ENCODE assay signal across 1 cellular context in the genomic region with DNA sequence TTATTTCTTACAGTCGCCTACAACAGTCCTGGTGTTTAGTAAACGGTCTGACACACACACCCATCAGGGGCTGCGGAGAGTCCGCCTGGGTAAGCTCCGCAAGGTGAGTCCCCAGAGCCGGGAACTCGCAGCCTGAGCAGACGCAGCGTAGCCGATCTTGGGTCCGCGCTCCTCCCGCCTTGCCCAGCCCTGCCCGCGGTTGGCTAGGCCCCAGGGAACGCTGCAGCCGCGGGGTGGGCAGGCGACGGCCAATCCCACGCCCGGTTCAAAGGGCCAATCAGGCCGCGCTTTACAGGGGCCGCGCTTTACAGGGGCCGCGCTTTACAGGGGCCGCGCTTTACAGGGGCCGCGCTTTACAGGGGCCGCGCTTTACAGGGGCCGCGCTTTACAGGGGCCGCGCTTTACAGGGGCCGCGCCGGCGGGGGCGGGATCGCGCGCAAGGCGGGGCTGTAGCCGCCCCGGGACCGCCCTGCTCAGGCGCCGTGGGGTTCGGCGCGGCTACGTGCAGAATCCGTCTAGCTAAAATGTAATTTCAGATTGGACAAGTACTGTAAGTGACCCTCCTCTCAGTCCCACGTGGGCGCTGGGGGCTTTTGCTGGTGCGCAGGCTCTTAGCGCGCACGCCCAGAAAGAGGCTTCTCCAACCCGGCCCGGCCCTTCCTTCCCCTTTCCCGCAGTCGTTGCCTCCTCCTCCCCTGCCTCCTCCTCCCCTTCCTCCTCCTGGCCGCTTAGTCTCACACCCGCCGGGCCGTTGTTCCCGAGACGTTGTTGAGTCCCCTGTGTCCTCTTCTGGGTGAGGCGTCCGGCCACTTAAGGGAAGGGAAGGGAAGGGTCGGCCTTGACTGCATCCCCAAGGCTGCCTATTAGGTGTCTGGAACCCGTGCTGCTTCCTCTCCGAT.
TF ChIP-seq lines count a peak whose summit lies in the region.

A gene with protein sequence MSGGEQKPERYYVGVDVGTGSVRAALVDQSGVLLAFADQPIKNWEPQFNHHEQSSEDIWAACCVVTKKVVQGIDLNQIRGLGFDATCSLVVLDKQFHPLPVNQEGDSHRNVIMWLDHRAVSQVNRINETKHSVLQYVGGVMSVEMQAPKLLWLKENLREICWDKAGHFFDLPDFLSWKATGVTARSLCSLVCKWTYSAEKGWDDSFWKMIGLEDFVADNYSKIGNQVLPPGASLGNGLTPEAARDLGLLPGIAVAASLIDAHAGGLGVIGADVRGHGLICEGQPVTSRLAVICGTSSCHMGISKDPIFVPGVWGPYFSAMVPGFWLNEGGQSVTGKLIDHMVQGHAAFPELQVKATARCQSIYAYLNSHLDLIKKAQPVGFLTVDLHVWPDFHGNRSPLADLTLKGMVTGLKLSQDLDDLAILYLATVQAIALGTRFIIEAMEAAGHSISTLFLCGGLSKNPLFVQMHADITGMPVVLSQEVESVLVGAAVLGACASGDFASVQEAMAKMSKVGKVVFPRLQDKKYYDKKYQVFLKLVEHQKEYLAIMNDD (plus strand): TSS at position 737 of the 899 bp plus-strand sequence. CDS start 24,456 bp downstream, outside the sequence.

TF ChIP-seq in HepG2, 621 proteins besides CTCF, POLR2A, EP300 and RAD21 (continued from another document and continues in another):
- TF ChIP-seq ZFP90 (CRISPR knock-in tag; IDR thresholded peaks at IDR 0.05; ENCODE audit: borderline replicate concordance) = peak; percentile 26; the same call in 1 of the 2 replicates
- TF ChIP-seq NFE2L2 (IDR thresholded peaks at IDR 0.05; ENCODE audit: low read length) = no peak
- TF ChIP-seq SNAPC2 (CRISPR knock-in tag; IDR thresholded peaks at IDR 0.05) = no peak
- no peak for TF ChIP-seq ISX (CRISPR knock-in tag; conservative IDR thresholded peaks at IDR 0.05)
- TF ChIP-seq MTF2 (CRISPR knock-in tag; IDR thresholded peaks at IDR 0.05; ENCODE audit: borderline replicate concordance) = 0 out of 2 replicates have a peak, but pooled peaks have one; percentile 56
- no peak for TF ChIP-seq JDP2 (CRISPR knock-in tag; IDR thresholded peaks at IDR 0.05; ENCODE audit: borderline replicate concordance)
- TF ChIP-seq CBX2 (IDR thresholded peaks at IDR 0.05; ENCODE audit: low read depth, low read length) = no peak
- TF ChIP-seq CBX2 (CRISPR knock-in tag; IDR thresholded peaks at IDR 0.05; ENCODE audit: low read depth) = no peak; the same call in 1 of the 2 replicates
- TF ChIP-seq ZNF747 (CRISPR knock-in tag; IDR thresholded peaks at IDR 0.05; ENCODE audit: borderline replicate concordance) = no peak
- TF ChIP-seq SMAD3 (CRISPR knock-in tag; IDR thresholded peaks at IDR 0.05) = no peak
- no peak for TF ChIP-seq NCOA5 (CRISPR knock-in tag; IDR thresholded peaks at IDR 0.05)
- TF ChIP-seq TBL1XR1 (IDR thresholded peaks at IDR 0.05; ENCODE audit: borderline replicate concordance, low read length, partially characterized antibody) = no peak
- peak; percentile 57; the same call in 1 of the 2 replicates for TF ChIP-seq ZNF556 (CRISPR knock-in tag; IDR thresholded peaks at IDR 0.05; ENCODE audit: borderline replicate concordance)
- TF ChIP-seq, protein P1, sequence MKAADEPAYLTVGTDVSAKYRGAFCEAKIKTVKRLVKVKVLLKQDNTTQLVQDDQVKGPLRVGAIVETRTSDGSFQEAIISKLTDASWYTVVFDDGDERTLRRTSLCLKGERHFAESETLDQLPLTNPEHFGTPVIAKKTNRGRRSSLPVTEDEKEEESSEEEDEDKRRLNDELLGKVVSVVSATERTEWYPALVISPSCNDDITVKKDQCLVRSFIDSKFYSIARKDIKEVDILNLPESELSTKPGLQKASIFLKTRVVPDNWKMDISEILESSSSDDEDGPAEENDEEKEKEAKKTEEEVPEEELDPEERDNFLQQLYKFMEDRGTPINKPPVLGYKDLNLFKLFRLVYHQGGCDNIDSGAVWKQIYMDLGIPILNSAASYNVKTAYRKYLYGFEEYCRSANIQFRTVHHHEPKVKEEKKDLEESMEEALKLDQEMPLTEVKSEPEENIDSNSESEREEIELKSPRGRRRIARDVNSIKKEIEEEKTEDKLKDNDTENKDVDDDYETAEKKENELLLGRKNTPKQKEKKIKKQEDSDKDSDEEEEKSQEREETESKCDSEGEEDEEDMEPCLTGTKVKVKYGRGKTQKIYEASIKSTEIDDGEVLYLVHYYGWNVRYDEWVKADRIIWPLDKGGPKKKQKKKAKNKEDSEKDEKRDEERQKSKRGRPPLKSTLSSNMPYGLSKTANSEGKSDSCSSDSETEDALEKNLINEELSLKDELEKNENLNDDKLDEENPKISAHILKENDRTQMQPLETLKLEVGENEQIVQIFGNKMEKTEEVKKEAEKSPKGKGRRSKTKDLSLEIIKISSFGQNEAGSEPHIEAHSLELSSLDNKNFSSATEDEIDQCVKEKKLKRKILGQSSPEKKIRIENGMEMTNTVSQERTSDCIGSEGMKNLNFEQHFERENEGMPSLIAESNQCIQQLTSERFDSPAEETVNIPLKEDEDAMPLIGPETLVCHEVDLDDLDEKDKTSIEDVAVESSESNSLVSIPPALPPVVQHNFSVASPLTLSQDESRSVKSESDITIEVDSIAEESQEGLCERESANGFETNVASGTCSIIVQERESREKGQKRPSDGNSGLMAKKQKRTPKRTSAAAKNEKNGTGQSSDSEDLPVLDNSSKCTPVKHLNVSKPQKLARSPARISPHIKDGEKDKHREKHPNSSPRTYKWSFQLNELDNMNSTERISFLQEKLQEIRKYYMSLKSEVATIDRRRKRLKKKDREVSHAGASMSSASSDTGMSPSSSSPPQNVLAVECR (CRISPR knock-in tag; IDR thresholded peaks at IDR 0.05; ENCODE audit: borderline replicate concordance) = peak; percentile 58; the same call in 1 of the 2 replicates
- TF ChIP-seq GATA4 (IDR thresholded peaks at IDR 0.05; ENCODE audit: borderline replicate concordance, low read depth) = peak; percentile 50; the same call in 1 of the 2 replicates
- TF ChIP-seq FOXC1 (CRISPR knock-in tag; IDR thresholded peaks at IDR 0.05; ENCODE audit: borderline replicate concordance) = peak; percentile 82
- no peak for TF ChIP-seq ZNF10 (CRISPR knock-in tag; IDR thresholded peaks at IDR 0.05; ENCODE audit: borderline replicate concordance, low read depth)
- TF ChIP-seq MAFG (CRISPR knock-in tag; IDR thresholded peaks at IDR 0.05) = no peak
- TF ChIP-seq, protein P2, sequence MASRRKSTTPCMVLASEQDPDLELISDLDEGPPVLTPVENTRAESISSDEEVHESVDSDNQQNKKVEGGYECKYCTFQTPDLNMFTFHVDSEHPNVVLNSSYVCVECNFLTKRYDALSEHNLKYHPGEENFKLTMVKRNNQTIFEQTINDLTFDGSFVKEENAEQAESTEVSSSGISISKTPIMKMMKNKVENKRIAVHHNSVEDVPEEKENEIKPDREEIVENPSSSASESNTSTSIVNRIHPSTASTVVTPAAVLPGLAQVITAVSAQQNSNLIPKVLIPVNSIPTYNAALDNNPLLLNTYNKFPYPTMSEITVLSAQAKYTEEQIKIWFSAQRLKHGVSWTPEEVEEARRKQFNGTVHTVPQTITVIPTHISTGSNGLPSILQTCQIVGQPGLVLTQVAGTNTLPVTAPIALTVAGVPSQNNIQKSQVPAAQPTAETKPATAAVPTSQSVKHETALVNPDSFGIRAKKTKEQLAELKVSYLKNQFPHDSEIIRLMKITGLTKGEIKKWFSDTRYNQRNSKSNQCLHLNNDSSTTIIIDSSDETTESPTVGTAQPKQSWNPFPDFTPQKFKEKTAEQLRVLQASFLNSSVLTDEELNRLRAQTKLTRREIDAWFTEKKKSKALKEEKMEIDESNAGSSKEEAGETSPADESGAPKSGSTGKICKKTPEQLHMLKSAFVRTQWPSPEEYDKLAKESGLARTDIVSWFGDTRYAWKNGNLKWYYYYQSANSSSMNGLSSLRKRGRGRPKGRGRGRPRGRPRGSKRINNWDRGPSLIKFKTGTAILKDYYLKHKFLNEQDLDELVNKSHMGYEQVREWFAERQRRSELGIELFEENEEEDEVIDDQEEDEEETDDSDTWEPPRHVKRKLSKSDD (CRISPR knock-in tag; IDR thresholded peaks at IDR 0.05; ENCODE audit: low read depth) = 0 out of 2 replicates have a peak, but pooled peaks have one; percentile 37
- peak; percentile 62; the same call in 1 of the 2 replicates for TF ChIP-seq KDM2A (CRISPR knock-in tag; IDR thresholded peaks at IDR 0.05; ENCODE audit: borderline replicate concordance, low read depth)
- no peak for TF ChIP-seq RFX5 (IDR thresholded peaks at IDR 0.05; ENCODE audit: low read depth, low read length)
- peak; percentile 67; the same call in 1 of the 2 replicates for TF ChIP-seq REL (CRISPR knock-in tag; conservative IDR thresholded peaks at IDR 0.05)
- TF ChIP-seq NFYB (CRISPR knock-in tag; IDR thresholded peaks at IDR 0.05) = peak; percentile 75
- 0 out of 2 replicates have a peak, but pooled peaks have one; percentile 66 for TF ChIP-seq ZNF790 (CRISPR knock-in tag; IDR thresholded peaks at IDR 0.05; ENCODE audit: borderline replicate concordance)
- TF ChIP-seq KLF13 (CRISPR knock-in tag; IDR thresholded peaks at IDR 0.05) = no peak
- TF ChIP-seq ZNF816 (CRISPR knock-in tag; IDR thresholded peaks at IDR 0.05; ENCODE audit: borderline replicate concordance) = no peak
- TF ChIP-seq, protein P3, sequence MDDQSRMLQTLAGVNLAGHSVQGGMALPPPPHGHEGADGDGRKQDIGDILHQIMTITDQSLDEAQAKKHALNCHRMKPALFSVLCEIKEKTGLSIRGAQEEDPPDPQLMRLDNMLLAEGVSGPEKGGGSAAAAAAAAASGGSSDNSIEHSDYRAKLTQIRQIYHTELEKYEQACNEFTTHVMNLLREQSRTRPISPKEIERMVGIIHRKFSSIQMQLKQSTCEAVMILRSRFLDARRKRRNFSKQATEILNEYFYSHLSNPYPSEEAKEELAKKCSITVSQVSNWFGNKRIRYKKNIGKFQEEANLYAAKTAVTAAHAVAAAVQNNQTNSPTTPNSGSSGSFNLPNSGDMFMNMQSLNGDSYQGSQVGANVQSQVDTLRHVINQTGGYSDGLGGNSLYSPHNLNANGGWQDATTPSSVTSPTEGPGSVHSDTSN (CRISPR knock-in tag; IDR thresholded peaks at IDR 0.05; ENCODE audit: borderline replicate concordance) = no peak
- no peak for TF ChIP-seq NRL (CRISPR knock-in tag; IDR thresholded peaks at IDR 0.05; ENCODE audit: borderline replicate concordance)
- TF ChIP-seq CCAR2 (optimal IDR thresholded peaks at IDR 0.05; ENCODE audit: low read depth, low read length) = no peak
- TF ChIP-seq LCORL (IDR thresholded peaks at IDR 0.05) = no peak
- TF ChIP-seq LCORL (CRISPR knock-in tag; IDR thresholded peaks at IDR 0.05) = peak; percentile 59
- TF ChIP-seq, protein P4, sequence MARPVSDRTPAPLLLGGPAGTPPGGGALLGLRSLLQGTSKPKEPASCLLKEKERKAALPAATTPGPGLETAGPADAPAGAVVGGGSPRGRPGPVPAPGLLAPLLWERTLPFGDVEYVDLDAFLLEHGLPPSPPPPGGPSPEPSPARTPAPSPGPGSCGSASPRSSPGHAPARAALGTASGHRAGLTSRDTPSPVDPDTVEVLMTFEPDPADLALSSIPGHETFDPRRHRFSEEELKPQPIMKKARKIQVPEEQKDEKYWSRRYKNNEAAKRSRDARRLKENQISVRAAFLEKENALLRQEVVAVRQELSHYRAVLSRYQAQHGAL (CRISPR knock-in tag; IDR thresholded peaks at IDR 0.05; ENCODE audit: not compliant biosample characterization) = peak; percentile 25
- no peak for TF ChIP-seq SMARCC2 (IDR thresholded peaks at IDR 0.05)
- TF ChIP-seq, protein P5, sequence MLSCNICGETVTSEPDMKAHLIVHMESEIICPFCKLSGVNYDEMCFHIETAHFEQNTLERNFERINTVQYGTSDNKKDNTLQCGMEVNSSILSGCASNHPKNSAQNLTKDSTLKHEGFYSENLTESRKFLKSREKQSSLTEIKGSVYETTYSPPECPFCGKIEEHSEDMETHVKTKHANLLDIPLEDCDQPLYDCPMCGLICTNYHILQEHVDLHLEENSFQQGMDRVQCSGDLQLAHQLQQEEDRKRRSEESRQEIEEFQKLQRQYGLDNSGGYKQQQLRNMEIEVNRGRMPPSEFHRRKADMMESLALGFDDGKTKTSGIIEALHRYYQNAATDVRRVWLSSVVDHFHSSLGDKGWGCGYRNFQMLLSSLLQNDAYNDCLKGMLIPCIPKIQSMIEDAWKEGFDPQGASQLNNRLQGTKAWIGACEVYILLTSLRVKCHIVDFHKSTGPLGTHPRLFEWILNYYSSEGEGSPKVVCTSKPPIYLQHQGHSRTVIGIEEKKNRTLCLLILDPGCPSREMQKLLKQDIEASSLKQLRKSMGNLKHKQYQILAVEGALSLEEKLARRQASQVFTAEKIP (CRISPR knock-in tag; IDR thresholded peaks at IDR 0.05; ENCODE audit: borderline replicate concordance) = no peak
- TF ChIP-seq ZFP62 (CRISPR knock-in tag; IDR thresholded peaks at IDR 0.05) = no peak
- TF ChIP-seq, protein P6, sequence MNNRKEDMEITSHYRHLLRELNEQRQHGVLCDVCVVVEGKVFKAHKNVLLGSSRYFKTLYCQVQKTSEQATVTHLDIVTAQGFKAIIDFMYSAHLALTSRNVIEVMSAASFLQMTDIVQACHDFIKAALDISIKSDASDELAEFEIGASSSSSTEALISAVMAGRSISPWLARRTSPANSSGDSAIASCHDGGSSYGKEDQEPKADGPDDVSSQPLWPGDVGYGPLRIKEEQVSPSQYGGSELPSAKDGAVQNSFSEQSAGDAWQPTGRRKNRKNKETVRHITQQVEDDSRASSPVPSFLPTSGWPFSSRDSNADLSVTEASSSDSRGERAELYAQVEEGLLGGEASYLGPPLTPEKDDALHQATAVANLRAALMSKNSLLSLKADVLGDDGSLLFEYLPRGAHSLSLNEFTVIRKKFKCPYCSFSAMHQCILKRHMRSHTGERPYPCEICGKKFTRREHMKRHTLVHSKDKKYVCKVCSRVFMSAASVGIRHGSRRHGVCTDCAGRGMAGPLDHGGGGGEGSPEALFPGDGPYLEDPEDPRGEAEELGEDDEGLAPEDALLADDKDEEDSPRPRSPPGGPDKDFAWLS (CRISPR knock-in tag; IDR thresholded peaks at IDR 0.05; ENCODE audit: borderline replicate concordance) = 0 out of 2 replicates have a peak, but pooled peaks have one; percentile 37
- TF ChIP-seq, protein P7, sequence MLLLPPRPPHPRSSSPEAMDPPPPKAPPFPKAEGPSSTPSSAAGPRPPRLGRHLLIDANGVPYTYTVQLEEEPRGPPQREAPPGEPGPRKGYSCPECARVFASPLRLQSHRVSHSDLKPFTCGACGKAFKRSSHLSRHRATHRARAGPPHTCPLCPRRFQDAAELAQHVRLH (CRISPR knock-in tag; IDR thresholded peaks at IDR 0.05; ENCODE audit: borderline replicate concordance, low read depth) = 0 out of 2 replicates have a peak, but pooled peaks have one; percentile 23
- peak; percentile 74; the same call in 1 of the 2 replicates for TF ChIP-seq CBFB (CRISPR knock-in tag; IDR thresholded peaks at IDR 0.05)
- no peak for TF ChIP-seq ZNF354B (CRISPR knock-in tag; IDR thresholded peaks at IDR 0.05)
